Comparison of ENCODE assay signal across 7 cellular contexts in genomic region chr12:53643232-53643992, GRCh38.
"Had no signal": no experiment of that assay in that cellular context is flagged by ENCODE, and none has a peak within 500 bp of the region (broad histone marks: within the 10 kb centered on the region; RNA-seq: fewer than 3 reads in every experiment).

No MANE protein-coding gene starts in this region.

- ATAC-seq: HepG2 had no signal

- H3K27ac ChIP-seq: HL-60 had no signal

- DNase-seq: IMR-90, KBM-7, KG1 had no signal

- H3K36me3 Mint-ChIP-seq: IgD-negative memory B cell had no signal

- FAIRE-seq: HepG2, HTR-8/SVneo had no signal

- H3K4me3 Mint-ChIP-seq: IgD-negative memory B cell had no signal

- H3K27me3 Mint-ChIP-seq: IgD-negative memory B cell had no signal
